8 cellular contexts compared by ENCODE assay signal in the genomic region with DNA sequence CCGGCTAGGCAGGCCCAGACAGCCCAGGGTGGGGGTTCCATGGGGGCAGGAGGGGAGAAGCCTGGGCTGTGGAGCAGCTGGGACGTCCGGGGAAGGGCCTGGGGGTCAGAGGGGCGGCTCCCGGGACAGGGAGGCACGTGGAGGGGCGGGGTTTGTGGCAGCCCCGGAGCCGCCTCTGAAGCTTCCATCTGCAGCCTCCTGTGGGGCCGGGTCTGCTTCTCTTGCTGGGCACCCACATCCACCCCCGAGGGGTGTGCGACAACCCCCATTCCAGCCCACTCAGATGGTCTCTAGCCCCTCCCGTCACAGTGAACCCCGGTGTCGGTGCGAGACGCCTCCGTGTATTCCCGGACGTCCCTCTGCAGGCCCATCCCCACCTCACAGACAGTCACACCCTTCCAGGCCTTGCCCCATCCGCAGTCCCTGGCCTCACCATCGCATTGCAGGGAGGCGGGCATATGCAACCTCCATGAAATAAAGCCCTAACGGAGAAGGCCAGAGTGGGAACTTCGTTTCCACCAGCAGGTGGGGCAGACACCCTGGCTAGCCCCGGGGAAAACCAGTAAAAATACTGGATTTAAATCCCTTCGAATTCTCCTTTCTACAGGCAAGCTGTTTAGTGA. TPM values are rescaled to one million over a fixed set of nuclear protein-coding genes. Genes with fewer than 3 reads are reported as not detected.
DNase-seq lines count a peak whose midpoint lies in the region; ATAC-seq, FAIRE-seq and TF ChIP-seq lines count a peak whose summit lies in the region.
"Not testable (repeated sequence)": the region's sequence is repeated elsewhere in the genome, so short reads cannot be mapped to it uniquely, and the experiment has no call there.

No MANE protein-coding gene starts in this region.

- not testable (repeated sequence) for DNase-seq in K562 (ENCODE audit: extremely low read depth in 1 of 4, low spot score in 3 of 4); naive thymus-derived CD4-positive, alpha-beta T cell

- H4K20me1 ChIP-seq in OCI-LY3 (ENCODE audit: insufficient read depth, low read length); K562 (replicated peaks; ENCODE audit: control insufficient read depth, insufficient read depth, low read length): not testable (repeated sequence)

- CTCF ChIA-PET in K562 (lab: Yijun Ruan, JAX; ENCODE audit: low intra/inter-chr PET ratio); naive thymus-derived CD4-positive, alpha-beta T cell (lab: Charles Lee): not testable (repeated sequence)

- not testable (repeated sequence) for H3K9me3 Mint-ChIP-seq in naive thymus-derived CD4-positive, alpha-beta T cell

- H3K9me3 ChIP-seq in OCI-LY3 (ENCODE audit: insufficient read depth, low read length); K562 (replicated peaks; ENCODE audit: control insufficient read depth, insufficient read depth, low read depth, low read length); naive thymus-derived CD4-positive, alpha-beta T cell (ENCODE audit: control insufficient read depth in 2 of 3, low read length in 3 of 3): not testable (repeated sequence)

- intact Hi-C loops in K562 (cut with micrococcal nuclease); naive thymus-derived CD4-positive, alpha-beta T cell (cut with micrococcal nuclease): not testable (repeated sequence)

- not testable (repeated sequence) for H3K36me3 Mint-ChIP-seq in naive thymus-derived CD4-positive, alpha-beta T cell

- H3K9me1 ChIP-seq in K562 (ENCODE audit: control insufficient read depth, insufficient read depth, low read length) = not testable (repeated sequence)

- H3K4me2 ChIP-seq in OCI-LY3 (ENCODE audit: low read length); K562 (ENCODE audit: insufficient read depth, low read length): not testable (repeated sequence)

- H3K9ac ChIP-seq in OCI-LY3 (ENCODE audit: low read length) = peak overlapping the region; percentile 67; the same call in 1 of the 2 replicates
- H3K9ac ChIP-seq in K562 (ENCODE audit: insufficient read depth in 1 of 2, low read depth in 2 of 2, low read length in 2 of 2) = not testable (repeated sequence)

- peaks cover 0 to 10% (median 5%) of the 10 kb centered on the region in 5 donors for H3K27me3 Mint-ChIP-seq in naive thymus-derived CD4-positive, alpha-beta T cell

- in situ Hi-C loops in K562 (cut with MboI) = not testable (repeated sequence)

- H2AFZ ChIP-seq in OCI-LY3 (ENCODE audit: low read depth, low read length); K562 (ENCODE audit: low read depth, low read length): not testable (repeated sequence)

- 7% methylated on average over 3 of the region's 27 CpGs for WGBS in K562 (ENCODE audit: insufficient coverage, low coverage, missing lambda C conversion rate)

- H3K27me3 ChIP-seq in OCI-LY3 (ENCODE audit: low read depth, low read length); K562 (ENCODE audit: control insufficient read depth in 2 of 2, insufficient read depth in 2 of 2, low read length in 2 of 2); naive thymus-derived CD4-positive, alpha-beta T cell (ENCODE audit: control insufficient read depth in 2 of 2, insufficient read depth in 2 of 2, low read length in 2 of 2): not testable (repeated sequence)

- peaks cover 27% of the 10 kb centered on the region for H3K79me2 ChIP-seq in OCI-LY3 (ENCODE audit: low read length)
- not testable (repeated sequence) for H3K79me2 ChIP-seq in K562 (ENCODE audit: control insufficient read depth, insufficient read depth, low read length)

- TF ChIP-seq RAD21 in K562 (CRISPR knock-in tag; conservative IDR thresholded peaks at IDR 0.05 in 1 of 2, IDR thresholded peaks at IDR 0.05 in 1 of 2) = not testable (repeated sequence)

- H3K27ac Mint-ChIP-seq in naive thymus-derived CD4-positive, alpha-beta T cell = not testable (repeated sequence)

- not testable (repeated sequence) for H3K4me1 Mint-ChIP-seq in naive thymus-derived CD4-positive, alpha-beta T cell

- not testable (repeated sequence) for TF ChIP-seq EP300 in K562 (IDR thresholded peaks at IDR 0.05; ENCODE audit: low read length)

- BruUV-seq in K562 (replicated peaks; lab: Mats Ljungman, UMichigan) = not testable (repeated sequence)

- not testable (repeated sequence) for H3K36me3 ChIP-seq in OCI-LY3 (replicated peaks; ENCODE audit: low read depth, low read length); K562 (ENCODE audit: control insufficient read depth, insufficient read depth, low read length); naive thymus-derived CD4-positive, alpha-beta T cell (ENCODE audit: control insufficient read depth in 2 of 3, insufficient read depth in 3 of 3, low read length in 3 of 3)

- H3K4me1 ChIP-seq in OCI-LY3 (ENCODE audit: low read length) = peaks cover 45% of the 10 kb centered on the region
- H3K4me1 ChIP-seq in K562 (replicated peaks in 1 of 2; ENCODE audit: control insufficient read depth in 2 of 2, insufficient read depth in 2 of 2, low read length in 2 of 2); naive thymus-derived CD4-positive, alpha-beta T cell (ENCODE audit: control insufficient read depth in 2 of 2, insufficient read depth in 2 of 2, low read length in 2 of 2): not testable (repeated sequence)

- ATAC-seq in GM18867 (IDR thresholded peaks at IDR 0.05; ENCODE audit: unreplicated experiment) = peak; percentile 72
- ATAC-seq in GM21367 (IDR thresholded peaks at IDR 0.05; ENCODE audit: unreplicated experiment) = peak; percentile 42
- peak; percentile 74 for ATAC-seq in HG02759 (IDR thresholded peaks at IDR 0.05; ENCODE audit: unreplicated experiment)
- ATAC-seq in HG03159 (IDR thresholded peaks at IDR 0.05; ENCODE audit: unreplicated experiment) = peak; percentile 61
- peak; percentile 61 for ATAC-seq in K562
- peak; percentile 50 for ATAC-seq in naive thymus-derived CD4-positive, alpha-beta T cell

- TF ChIP-seq POLR2A in K562 (conservative IDR thresholded peaks at IDR 0.05) = not testable (repeated sequence)

- TF ChIP-seq CTCF in OCI-LY3 (IDR thresholded peaks at IDR 0.05; ENCODE audit: low read depth, low read length); K562 (IDR thresholded peaks at IDR 0.05 in 2 of 3, conservative IDR thresholded peaks at IDR 0.05 in 1 of 3; ENCODE audit: insufficient read depth in 2 of 3, low read depth in 1 of 3, low read length in 3 of 3): not testable (repeated sequence)

- POLR2A ChIA-PET in K562 (lab: Yijun Ruan, JAX); naive thymus-derived CD4-positive, alpha-beta T cell (lab: Charles Lee): not testable (repeated sequence)

- H3K4me3 Mint-ChIP-seq in naive thymus-derived CD4-positive, alpha-beta T cell = not testable (repeated sequence)

- not testable (repeated sequence) for H3K4me3 ChIP-seq in OCI-LY3 (ENCODE audit: low read length); K562; naive thymus-derived CD4-positive, alpha-beta T cell (ENCODE audit: low read length)

- peak overlapping the region; percentile 97 for H3K27ac ChIP-seq in OCI-LY3 (ENCODE audit: low read length)
- H3K27ac ChIP-seq in K562 (ENCODE audit: extremely low read depth, low read depth, low read length); naive thymus-derived CD4-positive, alpha-beta T cell (ENCODE audit: low read depth, low read length): not testable (repeated sequence)

- peak; percentile 88 for FAIRE-seq in A204.1 (lab: Jason Lieb, UNC)
- not testable (repeated sequence) for FAIRE-seq in K562 (lab: Jason Lieb, UNC)

RNA-seq across cellular contexts. Expression of a gene that starts 33.8 kb away (rescaled TPM):
- total RNA-seq in K562 (2011; cell fraction: chromatin; rRNA removed; ENCODE audit: low replicate concordance) = not detected in 2 replicates
- 0.39 TPM in 1 of 2 replicates, not detected in the other for total RNA-seq in K562 (2011; cell fraction: nucleolus; rRNA removed)
- total RNA-seq in K562 (2011; cell fraction: nucleoplasm; rRNA removed) = not detected in 2 replicates
- 0.36 TPM in 1 of 2 replicates, not detected in the other for total RNA-seq in K562 (2014; rRNA removed)
- not detected in 2 replicates for total RNA-seq in K562 (2014; rRNA removed; fragmentation: Illumina TruSeq; extraction: Trizol)
- not detected in 2 replicates for total RNA-seq in K562 (2015; rRNA removed; fragmentation: Illumina TruSeq; extraction: Trizol)
- 0.31 TPM in 1 of 2 replicates, not detected in the other for total RNA-seq in K562 (2021)
- 0.09 TPM in 1 of 2 replicates, not detected in the other for polyA plus RNA-seq in K562 (2011; rRNA removed)
- 0.04 and 0.55 TPM in 2 replicates for polyA plus RNA-seq in K562 (2011; cell fraction: cytosol; rRNA removed)
- polyA plus RNA-seq in K562 (2011; cell fraction: nucleus; rRNA removed) = 0.13 TPM in 1 of 2 replicates, not detected in the other
- 0.12 TPM in 1 of 2 replicates, not detected in the other for polyA plus RNA-seq in K562 (2012)
- polyA plus RNA-seq in K562 (2014; fragmentation: Illumina TruSeq; extraction: Trizol) = not detected in 2 replicates
- polyA plus RNA-seq in K562 (2014; fragmentation: Nextera tagmentation; extraction: Ambion mirVana) = not detected
- polyA plus RNA-seq in K562 (2014; rRNA removed) = not detected in 2 replicates
- not detected in 2 replicates for polyA minus RNA-seq in K562 (2011; rRNA and poly(A)+ RNA removed)
- not detected in 2 replicates for polyA minus RNA-seq in K562 (2011; cell fraction: cytosol; rRNA and poly(A)+ RNA removed)
- polyA minus RNA-seq in K562 (2011; cell fraction: nucleus; rRNA and poly(A)+ RNA removed) = 0.33 and 0.40 TPM in 2 replicates
- total RNA-seq in naive thymus-derived CD4-positive, alpha-beta T cell = 1 to 10 TPM in 4 of 5 experiments, under 1 TPM in 1; 0.83 to 5.7 (median 3.7) TPM
- polyA plus RNA-seq in naive thymus-derived CD4-positive, alpha-beta T cell = 1 to 10 TPM; 2.5 to 4.0 TPM
